8 cellular contexts compared by ENCODE assay signal in the genomic region with DNA sequence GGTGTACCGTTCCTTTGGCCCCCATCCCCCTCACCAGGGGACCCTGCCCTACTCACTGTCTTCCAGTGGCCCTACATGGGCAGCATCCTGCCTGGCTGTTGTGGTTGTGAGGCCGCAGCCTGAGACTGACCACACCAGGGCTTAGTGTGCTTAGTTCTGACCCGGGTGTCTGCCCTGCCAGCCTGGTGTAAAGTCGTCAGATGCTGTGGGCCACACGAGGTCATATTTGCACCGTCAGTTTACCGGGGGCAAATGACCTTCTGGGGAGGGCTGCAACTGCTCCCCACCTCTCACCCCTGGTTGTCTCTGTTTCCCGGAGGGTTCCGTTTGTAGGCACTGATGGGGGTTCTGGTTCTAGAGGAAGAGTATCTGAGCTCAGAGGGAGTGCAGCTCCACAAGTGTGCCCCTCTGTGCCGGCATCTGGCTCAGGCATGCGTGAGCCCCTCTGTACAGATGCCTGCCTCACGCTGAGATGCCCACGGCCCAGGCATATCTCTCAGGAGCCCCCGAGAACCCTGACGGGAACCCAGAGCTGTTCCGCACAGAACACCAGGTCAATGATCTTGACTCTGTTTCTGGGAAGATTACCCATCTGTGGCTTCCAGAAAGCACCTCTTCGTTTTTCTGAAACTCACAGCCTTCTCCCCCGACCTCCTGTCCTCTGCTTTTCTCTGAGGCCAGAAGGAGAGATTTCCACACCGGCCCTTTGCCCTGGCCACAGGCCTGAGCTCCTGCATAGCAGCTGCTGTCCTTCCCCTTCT. TPM values are rescaled to one million over a fixed set of nuclear protein-coding genes. Genes with fewer than 3 reads are reported as not detected.
A peak's percentile ranks its signal among the peaks of the same experiment; 100 is the strongest.
DNase-seq lines count a peak whose midpoint lies in the region; ATAC-seq and TF ChIP-seq lines count a peak whose summit lies in the region.

No MANE protein-coding gene starts in this region.

- H3K4me3 ChIP-seq in tibial artery: no peak overlapping the region

- H3K27ac Mint-ChIP-seq in activated CD4-positive, alpha-beta T cell treated with anti-CD3 and anti-CD28 coated beads, Interleukin-2, amount 10 ng/mL, durations not matched to agents 24 days and 14 days: peak overlapping the region; percentile 99

- peaks cover 0 to 81% (median 51%) of the 10 kb centered on the region in 4 donors for H3K4me1 ChIP-seq in tibial artery

- H3K9me3 ChIP-seq in tibial artery: no peaks in the 10 kb centered on the region

- H3K36me3 ChIP-seq in tibial artery: peaks cover 0 to 10% (median 0%) of the 10 kb centered on the region in 3 donors

- no peaks in the 10 kb centered on the region for H3K9me3 Mint-ChIP-seq in activated CD4-positive, alpha-beta T cell treated with anti-CD3 and anti-CD28 coated beads, Interleukin-2, amount 10 ng/mL, durations not matched to agents 24 days and 14 days

- H3K36me3 Mint-ChIP-seq in activated CD4-positive, alpha-beta T cell treated with anti-CD3 and anti-CD28 coated beads, Interleukin-2, amount 10 ng/mL, durations not matched to agents 24 days and 14 days (ENCODE audit: low read depth): peaks cover 26% of the 10 kb centered on the region

- intact Hi-C loops in activated CD4-positive, alpha-beta T cell treated with anti-CD3 and anti-CD28 coated beads, Interleukin-2, amount 10 ng/mL, durations not matched to agents 24 days and 14 days (cut with micrococcal nuclease): loop anchor here (1.0 to 5.0 kb wide), 4 partner anchors 15 to 142 kb away; no protein-coding TSS in a partner anchor
- intact Hi-C loops in Right ventricle myocardium superior (cut with DNase I) (no loop called here), tibial artery (cut with DNase I; ENCODE audit: low total_unique reads) (no loop called here)

- ATAC-seq in HG03460 (IDR thresholded peaks at IDR 0.05; ENCODE audit: unreplicated experiment): peak; percentile 29
- peak; percentile 3 for ATAC-seq in Right ventricle myocardium superior (ENCODE audit: poor library complexity)

- H3K27me3 Mint-ChIP-seq in activated CD4-positive, alpha-beta T cell treated with anti-CD3 and anti-CD28 coated beads, Interleukin-2, amount 10 ng/mL, durations not matched to agents 24 days and 14 days: no peaks in the 10 kb centered on the region

- peak overlapping the region; percentile 95 for H3K4me3 Mint-ChIP-seq in activated CD4-positive, alpha-beta T cell treated with anti-CD3 and anti-CD28 coated beads, Interleukin-2, amount 10 ng/mL, durations not matched to agents 24 days and 14 days

- H3K27me3 ChIP-seq in tibial artery: no peaks in the 10 kb centered on the region

- peak; percentile 75 for DNase-seq in activated CD4-positive, alpha-beta T cell treated with anti-CD3 and anti-CD28 coated beads, Interleukin-2, amount 10 ng/mL, durations not matched to agents 24 days and 14 days
- DNase-seq in activated CD4-positive, alpha-beta T cell treated with anti-CD3 and anti-CD28 coated beads for 1 hour: no peak
- DNase-seq in Right ventricle myocardium superior: no peak
- no peak for DNase-seq in tibial artery
- no peak for DNase-seq in RPMI8226
- no peak for DNase-seq in NCI-H146 (lab: John Stamatoyannopoulos, UW)
- no peak for DNase-seq in cortex of kidney (lab: John Stamatoyannopoulos, UW)

- peaks cover 91% of the 10 kb centered on the region for H3K4me1 Mint-ChIP-seq in activated CD4-positive, alpha-beta T cell treated with anti-CD3 and anti-CD28 coated beads, Interleukin-2, amount 10 ng/mL, durations not matched to agents 24 days and 14 days

- no peak for TF ChIP-seq CTCF in tibial artery (IDR thresholded peaks at IDR 0.05)

- peak overlapping the region; percentile 45 to 68 for H3K27ac ChIP-seq in tibial artery

RNA-seq across cellular contexts. Expression of a gene that starts 19.2 kb away (rescaled TPM):
- 122 and 135 TPM in 2 replicates for total RNA-seq in activated CD4-positive, alpha-beta T cell treated with anti-CD3 and anti-CD28 coated beads, Interleukin-2, amount 10 ng/mL, durations not matched to agents 24 days and 14 days
- total RNA-seq in Right ventricle myocardium superior: 65.7 TPM
